22 cellular contexts compared by ENCODE assay signal in the genomic region with DNA sequence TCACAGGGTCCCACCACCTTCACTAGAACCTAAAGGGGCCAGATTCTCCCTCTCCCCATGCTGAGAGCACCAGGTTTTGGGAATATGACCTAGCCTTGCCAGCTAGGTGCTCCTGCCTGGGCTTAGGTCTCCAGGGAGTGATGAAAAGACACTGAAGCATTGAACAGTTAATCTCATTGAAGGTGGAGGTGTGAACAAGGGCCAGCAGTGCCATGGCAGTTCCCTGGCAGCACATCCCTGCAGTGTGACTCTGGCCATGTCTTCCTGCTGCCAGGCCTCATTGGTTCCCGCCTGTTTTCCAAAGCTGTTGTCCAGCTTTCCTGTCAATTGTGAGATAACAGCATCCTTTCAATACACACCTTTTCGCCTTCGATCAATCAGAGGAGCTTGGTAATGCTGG. TPM values are rescaled to one million over a fixed set of nuclear protein-coding genes. Genes with fewer than 3 reads are reported as not detected.
A peak's percentile ranks its signal among the peaks of the same experiment; 100 is the strongest.
DNase-seq lines count a peak whose midpoint lies in the region; ATAC-seq and TF ChIP-seq lines count a peak whose summit lies in the region.
"Had no signal": no experiment of that assay in that cellular context is flagged by ENCODE, and none has a peak within 500 bp of the region (broad histone marks: within the 10 kb centered on the region; RNA-seq: fewer than 3 reads in every experiment).

No MANE protein-coding gene starts in this region.

- H2BK12ac ChIP-seq in mesenchymal stem cell (ENCODE audit: low read length in 2 of 2): no peak overlapping the region

- no peak overlapping the region for H3K23ac ChIP-seq in mesenchymal stem cell (ENCODE audit: low read length in 2 of 2)

- TF ChIP-seq CTCF in left ventricle myocardium inferior (IDR thresholded peaks at IDR 0.05; ENCODE audit: borderline replicate concordance): no peak
- no peak for TF ChIP-seq CTCF in heart left ventricle (IDR thresholded peaks at IDR 0.05)
- no peak for TF ChIP-seq CTCF in dorsolateral prefrontal cortex (IDR thresholded peaks at IDR 0.05 in 54 of 56, conservative IDR thresholded peaks at IDR 0.05 in 2 of 56; ENCODE audit: low read depth in 1 of 56, partially characterized antibody in 56 of 56)

- H3K36me3 ChIP-seq in left ventricle myocardium inferior: no peaks in the 10 kb centered on the region
- no peaks in the 10 kb centered on the region for H3K36me3 ChIP-seq in heart left ventricle
- no peaks in the 10 kb centered on the region for H3K36me3 ChIP-seq in mesenchymal stem cell (ENCODE audit: control insufficient read depth in 1 of 2, insufficient read depth in 2 of 2, low read depth in 1 of 2, low read length in 2 of 2)
- H3K36me3 ChIP-seq: BE2C, HAP-1 had no signal

- H4K91ac ChIP-seq in mesenchymal stem cell (ENCODE audit: low read length): no peak overlapping the region

- no peak overlapping the region for H3K14ac ChIP-seq in mesenchymal stem cell (ENCODE audit: low read length in 2 of 2)

- no peak overlapping the region for H2BK120ac ChIP-seq in mesenchymal stem cell (ENCODE audit: low read depth, low read length)

- no peak for TF ChIP-seq POLR2A in heart left ventricle (IDR thresholded peaks at IDR 0.05)

- no peak overlapping the region for H4K8ac ChIP-seq in mesenchymal stem cell (ENCODE audit: low read length)

- H2BK15ac ChIP-seq in mesenchymal stem cell (ENCODE audit: low read depth, poor library complexity, severe bottlenecking): no peak overlapping the region

- ATAC-seq in heart left ventricle (no peak), HG02981 (IDR thresholded peaks at IDR 0.05; ENCODE audit: unreplicated experiment) (no peak)
- ATAC-seq: GM23338 had no signal

- H3K27ac ChIP-seq in left ventricle myocardium inferior (replicated peaks) (peak overlapping the region; percentile 39), heart left ventricle (peak overlapping the region in 5 of 12 donors; percentile 26 to 54 (median 33)), mesenchymal stem cell (ENCODE audit: low read length, poor library complexity, severe bottlenecking) (no peak overlapping the region), dorsolateral prefrontal cortex (peak overlapping the region in 4 of 59 donors; percentile 13 to 75 (median 39))

- WGBS in heart left ventricle, 4 donors: 71 to 86% (median 81%) methylated on average over 3 of the region's 3 CpGs
- WGBS in mesenchymal stem cell: 98% methylated on average over 3 of the region's 3 CpGs

- peak overlapping the region; percentile 33 for H3K9ac ChIP-seq in mesenchymal stem cell (ENCODE audit: low read length)
- H3K9ac ChIP-seq: SK-N-SH had no signal

- no peak overlapping the region for H3K4me2 ChIP-seq in mesenchymal stem cell (ENCODE audit: low read length, poor library complexity, severe bottlenecking)
- H3K4me2 ChIP-seq: GM23338, SK-N-SH had no signal

- intact Hi-C loops in left ventricle myocardium inferior (cut with micrococcal nuclease): no loop called here
- intact Hi-C loops in heart left ventricle (cut with DNase I): no loop called here
- intact Hi-C loops in dorsolateral prefrontal cortex (cut with DNase I): no loop called here

- H2AFZ ChIP-seq in mesenchymal stem cell (ENCODE audit: low read depth, low read length): no peak overlapping the region
- H2AFZ ChIP-seq: GM23338 had no signal

- no peak overlapping the region for H3K18ac ChIP-seq in mesenchymal stem cell (ENCODE audit: low read depth in 1 of 2, low read length in 2 of 2)

- no peak overlapping the region for H3K4ac ChIP-seq in mesenchymal stem cell (ENCODE audit: low read depth in 1 of 2, low read length in 2 of 2)

- H3K4me3 ChIP-seq in left ventricle myocardium inferior (no peak overlapping the region), heart left ventricle (peak overlapping the region in 1 of 12 donors; percentile 31), mesenchymal stem cell (ENCODE audit: insufficient read depth in 1 of 2, low read depth in 1 of 2, low read length in 2 of 2) (no peak overlapping the region), dorsolateral prefrontal cortex (no peak overlapping the region)
- H3K4me3 ChIP-seq: GM23338, HAP-1 had no signal

- H3K27me3 ChIP-seq in left ventricle myocardium inferior (ENCODE audit: low read depth): no peaks in the 10 kb centered on the region
- H3K27me3 ChIP-seq in heart left ventricle: no peaks in the 10 kb centered on the region
- peaks cover 0 to 4% of the 10 kb centered on the region in 2 experiments for H3K27me3 ChIP-seq in mesenchymal stem cell (ENCODE audit: control insufficient read depth in 1 of 2, insufficient read depth in 1 of 2, low read length in 2 of 2)
- H3K27me3 ChIP-seq in dorsolateral prefrontal cortex: no peaks in the 10 kb centered on the region
- H3K27me3 ChIP-seq: BE2C had no signal

- DNase-seq in left ventricle myocardium inferior (no peak), heart left ventricle (no peak), NCI-H69 (lab: John Stamatoyannopoulos, UW) (peak; percentile 63), mesenchymal stem cell (no peak), cerebellar nuclear complex (lab: John Stamatoyannopoulos, UW) (no peak), dorsolateral prefrontal cortex (no peak)
- DNase-seq: BE2C; CD4-positive, CD25-positive, alpha-beta regulatory T cell; COR-L47; DND-41; KG1; NCI-H1092 treated with DMSO at 0.1 percent for 48 hours; NCI-H1436 treated with DMSO at 0.1 percent for 48 hours; NCI-H1930; NCI-H2227 treated with DMSO at 0.1 percent for 48 hours; NCI-H510A treated with DMSO at 0.1 percent for 48 hours; NCI-H774; SHP77 treated with DMSO at 0.1 percent for 48 hours; SK-N-SH had no signal

- H2BK5ac ChIP-seq in mesenchymal stem cell (ENCODE audit: low read depth, low read length, poor library complexity, severe bottlenecking): no peak overlapping the region

- H3K4me1 ChIP-seq in left ventricle myocardium inferior (peaks cover 21% of the 10 kb centered on the region), heart left ventricle (peaks cover 0 to 10% (median 5%) of the 10 kb centered on the region in 12 donors), mesenchymal stem cell (ENCODE audit: control insufficient read depth, insufficient read depth, low read depth, low read length) (no peaks in the 10 kb centered on the region)

- H2AK5ac ChIP-seq in mesenchymal stem cell (ENCODE audit: low read length, severe bottlenecking): no peak overlapping the region

- no peaks in the 10 kb centered on the region for H3K9me3 ChIP-seq in left ventricle myocardium inferior (replicated peaks)
- H3K9me3 ChIP-seq in heart left ventricle: no peaks in the 10 kb centered on the region
- no peaks in the 10 kb centered on the region for H3K9me3 ChIP-seq in mesenchymal stem cell (ENCODE audit: control insufficient read depth, low read length)
- H3K9me3 ChIP-seq: BE2C, HAP-1, SK-N-SH had no signal

- H3K79me1 ChIP-seq in mesenchymal stem cell (replicated peaks; ENCODE audit: low read length, poor library complexity, severe bottlenecking): no peaks in the 10 kb centered on the region

RNA-seq across cellular contexts. Expression of gene PPIL6, which starts 10.9 kb away (rescaled TPM):
- total RNA-seq in left ventricle myocardium inferior: 3.9 TPM
- 1 to 10 TPM; 1.5 to 6.5 (median 3.4) TPM for total RNA-seq in heart left ventricle
- 1 to 10 TPM in 1 of 2 donors, under 1 TPM in 1; 0.42 to 4.1 TPM for polyA plus RNA-seq in heart left ventricle
- polyA plus RNA-seq in mesenchymal stem cell (2013, experiment 1 of 2): 0.73 TPM
- 0.45 TPM for polyA plus RNA-seq in mesenchymal stem cell (2013, experiment 2 of 2)
- 10 to 100 TPM in 73 of 120 experiments, 1 to 10 TPM in 47; 5.2 to 18.3 (median 10.6) TPM for total RNA-seq in dorsolateral prefrontal cortex

RNA-seq across cellular contexts. Expression of gene SMPD2, which starts 11.0 kb away (rescaled TPM):
- total RNA-seq in left ventricle myocardium inferior (3.5 TPM), heart left ventricle (1 to 10 TPM; 2.0 to 7.1 (median 4.1) TPM), dorsolateral prefrontal cortex (10 to 100 TPM in 28 of 120 experiments, 1 to 10 TPM in 92; 3.5 to 16.3 (median 7.9) TPM)
- 1 to 10 TPM; 4.2 to 9.6 TPM for polyA plus RNA-seq in heart left ventricle
- 4.7 TPM for polyA plus RNA-seq in mesenchymal stem cell (2013, experiment 1 of 2)
- polyA plus RNA-seq in mesenchymal stem cell (2013, experiment 2 of 2): 5.0 TPM

RNA-seq across cellular contexts. Expression of gene MICAL1, which starts 26.1 kb away (rescaled TPM):
- total RNA-seq in left ventricle myocardium inferior: 5.6 TPM
- total RNA-seq in heart left ventricle: 10 to 100 TPM in 2 of 9 donors, 1 to 10 TPM in 7; 4.5 to 21.9 (median 5.5) TPM
- 10 to 100 TPM in 1 of 2 donors, 1 to 10 TPM in 1; 8.4 to 10.2 TPM for polyA plus RNA-seq in heart left ventricle
- polyA plus RNA-seq in mesenchymal stem cell (2013, experiment 1 of 2): 25.7 TPM
- 24.6 TPM for polyA plus RNA-seq in mesenchymal stem cell (2013, experiment 2 of 2)
- 10 to 100 TPM; 22.6 to 77.0 (median 42.3) TPM for total RNA-seq in dorsolateral prefrontal cortex

RNA-seq across cellular contexts. Expression of gene CD164, which starts 47.2 kb away (rescaled TPM):
- total RNA-seq in left ventricle myocardium inferior (93.3 TPM), heart left ventricle (100 to 1,000 TPM in 7 of 9 donors, 10 to 100 TPM in 2; 82.0 to 213 (median 119) TPM), dorsolateral prefrontal cortex (100 to 1,000 TPM in 43 of 120 experiments, 10 to 100 TPM in 77; 63.0 to 159 (median 95.2) TPM)
- polyA plus RNA-seq in heart left ventricle: 100 to 1,000 TPM in 1 of 2 donors, 10 to 100 TPM in 1; 77.1 to 193 TPM
- 364 TPM for polyA plus RNA-seq in mesenchymal stem cell (2013, experiment 1 of 2)
- polyA plus RNA-seq in mesenchymal stem cell (2013, experiment 2 of 2): 391 TPM

RNA-seq across cellular contexts. Expression of gene ZBTB24, which starts 53.5 kb away (rescaled TPM):
- total RNA-seq in left ventricle myocardium inferior (2.6 TPM), heart left ventricle (1 to 10 TPM; 2.4 to 4.8 (median 3.1) TPM), dorsolateral prefrontal cortex (10 to 100 TPM in 61 of 120 experiments, 1 to 10 TPM in 59; 5.4 to 12.6 (median 10.0) TPM)
- polyA plus RNA-seq in heart left ventricle: 1 to 10 TPM; 1.9 to 2.1 TPM
- polyA plus RNA-seq in mesenchymal stem cell (2013, experiment 1 of 2): 3.7 TPM
- 3.7 TPM for polyA plus RNA-seq in mesenchymal stem cell (2013, experiment 2 of 2)
